ENCODE assay signal across 18 cellular contexts in the genomic region with DNA sequence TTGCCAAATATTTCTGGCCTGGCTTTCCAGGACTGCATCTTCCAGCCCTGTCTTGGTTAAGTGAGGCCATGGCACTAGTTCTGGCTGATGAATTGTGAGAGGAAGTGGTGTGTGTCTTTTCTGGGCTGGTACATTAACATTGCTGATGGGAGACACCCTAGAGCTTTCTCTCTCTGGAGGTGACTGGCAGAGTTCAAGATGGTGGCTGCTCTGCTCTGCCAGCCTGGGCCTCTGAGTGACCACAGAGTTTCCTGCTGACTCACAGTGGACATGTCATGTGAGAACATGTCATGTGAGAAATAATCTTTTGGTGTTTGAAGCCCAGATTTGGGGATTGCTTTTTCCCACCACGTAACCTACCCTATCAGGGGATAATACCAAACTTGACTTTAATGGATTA.
DNase-seq lines count a peak whose midpoint lies in the region; ATAC-seq, FAIRE-seq and TF ChIP-seq lines count a peak whose summit lies in the region.
"Had no signal": no experiment of that assay in that cellular context is flagged by ENCODE, and none has a peak within 500 bp of the region (broad histone marks: within the 10 kb centered on the region; RNA-seq: fewer than 3 reads in every experiment).

No MANE protein-coding gene starts in this region.

- dilution Hi-C loops in mammary epithelial cell (cut with HindIII; ENCODE audit: low sequenced_read_pairs), result no loop called here

- DNase-seq in mammary epithelial cell (peak; percentile 19), breast epithelium (ENCODE audit: low spot score in 2 of 2) (no peak), OCI-M1 (lab: John Stamatoyannopoulos, UW) (peak; percentile 27), foreskin keratinocyte (peak in 1 of 2 donors; percentile 9), urothelium cell line (ENCODE audit: low spot score) (no peak), NCI-H69 (lab: John Stamatoyannopoulos, UW) (no peak), C1 segment of cervical spinal cord (lab: John Stamatoyannopoulos, UW) (no peak)
- DNase-seq: BE2C, Caco-2, DMS 273 treated with DMSO at 0.1 percent for 48 hours, NCI-H1092 treated with DMSO at 0.1 percent for 48 hours, NCI-H1436 treated with DMSO at 0.1 percent for 48 hours, NCI-H1930, NCI-H748 treated with DMSO at 0.1 percent for 48 hours, SIG-M5, SK-N-SH had no signal

- CTCF ChIA-PET in mammary epithelial cell (lab: Charles Lee; ENCODE audit: low non-redundant PET), result no interaction called here

- H3K79me2 ChIP-seq in mammary epithelial cell (ENCODE audit: insufficient read depth, low read length), result no peaks in the 10 kb centered on the region

- no peak for TF ChIP-seq POLR2A in breast epithelium (IDR thresholded peaks at IDR 0.05)

- H3K27me3 ChIP-seq in mammary epithelial cell (ENCODE audit: insufficient read depth, low read length), result no peaks in the 10 kb centered on the region
- no peaks in the 10 kb centered on the region for H3K27me3 ChIP-seq in breast epithelium
- peaks cover 7% of the 10 kb centered on the region for H3K27me3 ChIP-seq in foreskin keratinocyte
- H3K27me3 ChIP-seq: BE2C had no signal

- ATAC-seq in foreskin keratinocyte, result peak; percentile 50

- 100% methylated on average over 1 of the region's 1 CpG for WGBS in mammary epithelial cell (ENCODE audit: low coverage, missing lambda C conversion rate)

- H3K9ac ChIP-seq in mammary epithelial cell (ENCODE audit: insufficient read depth, low read length), result no peak overlapping the region
- H3K9ac ChIP-seq: SK-N-SH had no signal

- intact Hi-C loops in mammary epithelial cell (cut with micrococcal nuclease) (no loop called here), breast epithelium (cut with DNase I; ENCODE audit: low total_unique reads) (no loop called here)

- no TSS peak for BruUV-seq in mammary epithelial cell (replicated peaks; lab: Mats Ljungman, UMichigan)

- H3K4me1 ChIP-seq in mammary epithelial cell (ENCODE audit: insufficient read depth, low read length) (peaks cover 6% of the 10 kb centered on the region), breast epithelium (no peaks in the 10 kb centered on the region), foreskin keratinocyte (no peaks in the 10 kb centered on the region)
- H3K4me1 ChIP-seq: BE2C had no signal

- H3K4me3 ChIP-seq in mammary epithelial cell (replicated peaks in 1 of 3; ENCODE audit: insufficient read depth in 1 of 3, low read depth in 2 of 3, low read length in 3 of 3), result no peak overlapping the region
- no peak overlapping the region for H3K4me3 ChIP-seq in breast epithelium

- H3K36me3 ChIP-seq in mammary epithelial cell (ENCODE audit: insufficient read depth, low read length) (no peaks in the 10 kb centered on the region), breast epithelium (no peaks in the 10 kb centered on the region)
- H3K36me3 ChIP-seq: BE2C had no signal

- no peaks in the 10 kb centered on the region for H3K9me3 ChIP-seq in mammary epithelial cell (replicated peaks; ENCODE audit: insufficient read depth, low read length)
- H3K9me3 ChIP-seq in breast epithelium, result no peaks in the 10 kb centered on the region
- H3K9me3 ChIP-seq: BE2C, Caco-2, SK-N-SH had no signal

- H3K27ac ChIP-seq in mammary epithelial cell (ENCODE audit: insufficient read depth, low read depth, low read length), result no peak overlapping the region
- H3K27ac ChIP-seq in breast epithelium, result no peak overlapping the region
- no peak overlapping the region for H3K27ac ChIP-seq in foreskin keratinocyte

- in situ Hi-C loops in mammary epithelial cell (cut with MboI; ENCODE audit: low sequenced_read_pairs in 2 of 2), result no loop called here

- FAIRE-seq in urothelium cell line (lab: Jason Lieb, UNC), result no peak
- FAIRE-seq: G401.6, H54 had no signal

- H4K20me1 ChIP-seq in mammary epithelial cell (ENCODE audit: insufficient read depth, low read length), result no peaks in the 10 kb centered on the region

- H3K4me2 ChIP-seq in mammary epithelial cell (ENCODE audit: insufficient read depth, low read depth, low read length), result peak overlapping the region; percentile 23
- H3K4me2 ChIP-seq: SK-N-SH had no signal

- peak overlapping the region; percentile 54 for H2AFZ ChIP-seq in mammary epithelial cell (ENCODE audit: low read depth, low read length)

- TF ChIP-seq CTCF in mammary epithelial cell (conservative IDR thresholded peaks at IDR 0.05 in 1 of 2, IDR thresholded peaks at IDR 0.05 in 1 of 2; ENCODE audit: extremely low read depth in 1 of 2, insufficient read depth in 1 of 2, low read depth in 1 of 2, low read length in 2 of 2), result no peak
- no peak for TF ChIP-seq CTCF in breast epithelium (IDR thresholded peaks at IDR 0.05)
- no peak for TF ChIP-seq CTCF in foreskin keratinocyte (conservative IDR thresholded peaks at IDR 0.05)

Comparison
In these comparisons a context has a peak if more than half of its experiments do, and no peak if none do; other contexts are left out.
1. DNase-seq: peak in mammary epithelial cell (single experiment) and OCI-M1 (single experiment); none in breast epithelium (0 of 2), urothelium cell line (single experiment), NCI-H69 (single experiment) and C1 segment of cervical spinal cord (0 of 14).